2 cellular contexts compared by ENCODE assay signal in the genomic region with DNA sequence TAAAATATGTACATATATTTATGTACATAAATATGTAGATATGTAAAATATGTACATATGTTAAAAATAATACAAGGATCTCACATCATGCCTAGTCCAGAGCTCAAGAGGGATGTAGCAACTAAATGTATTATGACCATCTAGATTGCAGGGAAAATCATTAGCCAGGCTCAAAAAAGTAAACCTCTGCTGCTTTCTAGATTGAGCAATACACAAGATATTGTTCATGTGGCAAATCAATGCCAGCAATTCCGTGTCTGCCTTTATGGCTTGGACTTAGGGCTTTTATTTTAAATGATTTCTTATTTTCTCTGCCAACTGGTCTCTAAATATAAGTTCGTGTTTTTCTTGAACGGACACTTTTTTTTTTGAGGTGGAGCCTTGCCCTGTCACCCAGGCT.
A peak's percentile ranks its signal among the peaks of the same experiment; 100 is the strongest.
TF ChIP-seq lines count a peak whose summit lies in the region.

No MANE protein-coding gene starts in this region.

TF ChIP-seq in IMR-90, 13 proteins besides CTCF, POLR2A, EP300 and RAD21:
- TF ChIP-seq, protein P1, sequence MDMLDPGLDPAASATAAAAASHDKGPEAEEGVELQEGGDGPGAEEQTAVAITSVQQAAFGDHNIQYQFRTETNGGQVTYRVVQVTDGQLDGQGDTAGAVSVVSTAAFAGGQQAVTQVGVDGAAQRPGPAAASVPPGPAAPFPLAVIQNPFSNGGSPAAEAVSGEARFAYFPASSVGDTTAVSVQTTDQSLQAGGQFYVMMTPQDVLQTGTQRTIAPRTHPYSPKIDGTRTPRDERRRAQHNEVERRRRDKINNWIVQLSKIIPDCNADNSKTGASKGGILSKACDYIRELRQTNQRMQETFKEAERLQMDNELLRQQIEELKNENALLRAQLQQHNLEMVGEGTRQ (IDR thresholded peaks at IDR 0.05; ENCODE audit: low read depth, low read length), result no peak
- peak; percentile 75 for TF ChIP-seq CEBPB (IDR thresholded peaks at IDR 0.05; ENCODE audit: low read depth, low read length)
TF ChIP-seq in IMR-90: peak in this region for 1.

TF ChIP-seq in HepG2, 621 proteins besides CTCF, POLR2A, EP300 and RAD21:
- TF ChIP-seq MEIS2 (CRISPR knock-in tag; IDR thresholded peaks at IDR 0.05) (no peak), ARNTL (CRISPR knock-in tag; IDR thresholded peaks at IDR 0.05) (no peak), NFE2L2 (IDR thresholded peaks at IDR 0.05; ENCODE audit: low read length) (no peak), CEBPB (IDR thresholded peaks at IDR 0.05; ENCODE audit: borderline replicate concordance, low read depth, low read length) (peak; percentile 92), SOX5 (CRISPR knock-in tag; IDR thresholded peaks at IDR 0.05; ENCODE audit: borderline replicate concordance) (0 out of 2 replicates have a peak, but pooled peaks have one; percentile 15), CEBPG (CRISPR knock-in tag; IDR thresholded peaks at IDR 0.05) (peak; percentile 85), NPAS2 (CRISPR knock-in tag; IDR thresholded peaks at IDR 0.05; ENCODE audit: borderline replicate concordance) (no peak), NR1H2 (CRISPR knock-in tag; IDR thresholded peaks at IDR 0.05; ENCODE audit: borderline replicate concordance, low read depth) (no peak), ZNF724P (CRISPR knock-in tag; IDR thresholded peaks at IDR 0.05; ENCODE audit: borderline replicate concordance) (no peak), ZNF12 (CRISPR knock-in tag; IDR thresholded peaks at IDR 0.05) (no peak), GATAD2A (CRISPR knock-in tag; IDR thresholded peaks at IDR 0.05) (peak; percentile 52; the same call in 1 of the 2 replicates), KLF15 (CRISPR knock-in tag; IDR thresholded peaks at IDR 0.05; ENCODE audit: borderline replicate concordance) (no peak)
- TF ChIP-seq, protein P2, sequence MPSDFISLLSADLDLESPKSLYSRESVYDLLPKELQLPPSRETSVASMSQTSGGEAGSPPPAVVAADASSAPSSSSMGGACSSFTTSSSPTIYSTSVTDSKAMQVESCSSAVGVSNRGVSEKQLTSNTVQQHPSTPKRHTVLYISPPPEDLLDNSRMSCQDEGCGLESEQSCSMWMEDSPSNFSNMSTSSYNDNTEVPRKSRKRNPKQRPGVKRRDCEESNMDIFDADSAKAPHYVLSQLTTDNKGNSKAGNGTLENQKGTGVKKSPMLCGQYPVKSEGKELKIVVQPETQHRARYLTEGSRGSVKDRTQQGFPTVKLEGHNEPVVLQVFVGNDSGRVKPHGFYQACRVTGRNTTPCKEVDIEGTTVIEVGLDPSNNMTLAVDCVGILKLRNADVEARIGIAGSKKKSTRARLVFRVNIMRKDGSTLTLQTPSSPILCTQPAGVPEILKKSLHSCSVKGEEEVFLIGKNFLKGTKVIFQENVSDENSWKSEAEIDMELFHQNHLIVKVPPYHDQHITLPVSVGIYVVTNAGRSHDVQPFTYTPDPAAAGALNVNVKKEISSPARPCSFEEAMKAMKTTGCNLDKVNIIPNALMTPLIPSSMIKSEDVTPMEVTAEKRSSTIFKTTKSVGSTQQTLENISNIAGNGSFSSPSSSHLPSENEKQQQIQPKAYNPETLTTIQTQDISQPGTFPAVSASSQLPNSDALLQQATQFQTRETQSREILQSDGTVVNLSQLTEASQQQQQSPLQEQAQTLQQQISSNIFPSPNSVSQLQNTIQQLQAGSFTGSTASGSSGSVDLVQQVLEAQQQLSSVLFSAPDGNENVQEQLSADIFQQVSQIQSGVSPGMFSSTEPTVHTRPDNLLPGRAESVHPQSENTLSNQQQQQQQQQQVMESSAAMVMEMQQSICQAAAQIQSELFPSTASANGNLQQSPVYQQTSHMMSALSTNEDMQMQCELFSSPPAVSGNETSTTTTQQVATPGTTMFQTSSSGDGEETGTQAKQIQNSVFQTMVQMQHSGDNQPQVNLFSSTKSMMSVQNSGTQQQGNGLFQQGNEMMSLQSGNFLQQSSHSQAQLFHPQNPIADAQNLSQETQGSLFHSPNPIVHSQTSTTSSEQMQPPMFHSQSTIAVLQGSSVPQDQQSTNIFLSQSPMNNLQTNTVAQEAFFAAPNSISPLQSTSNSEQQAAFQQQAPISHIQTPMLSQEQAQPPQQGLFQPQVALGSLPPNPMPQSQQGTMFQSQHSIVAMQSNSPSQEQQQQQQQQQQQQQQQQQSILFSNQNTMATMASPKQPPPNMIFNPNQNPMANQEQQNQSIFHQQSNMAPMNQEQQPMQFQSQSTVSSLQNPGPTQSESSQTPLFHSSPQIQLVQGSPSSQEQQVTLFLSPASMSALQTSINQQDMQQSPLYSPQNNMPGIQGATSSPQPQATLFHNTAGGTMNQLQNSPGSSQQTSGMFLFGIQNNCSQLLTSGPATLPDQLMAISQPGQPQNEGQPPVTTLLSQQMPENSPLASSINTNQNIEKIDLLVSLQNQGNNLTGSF (CRISPR knock-in tag; IDR thresholded peaks at IDR 0.05), result no peak
- TF ChIP-seq, protein P3, sequence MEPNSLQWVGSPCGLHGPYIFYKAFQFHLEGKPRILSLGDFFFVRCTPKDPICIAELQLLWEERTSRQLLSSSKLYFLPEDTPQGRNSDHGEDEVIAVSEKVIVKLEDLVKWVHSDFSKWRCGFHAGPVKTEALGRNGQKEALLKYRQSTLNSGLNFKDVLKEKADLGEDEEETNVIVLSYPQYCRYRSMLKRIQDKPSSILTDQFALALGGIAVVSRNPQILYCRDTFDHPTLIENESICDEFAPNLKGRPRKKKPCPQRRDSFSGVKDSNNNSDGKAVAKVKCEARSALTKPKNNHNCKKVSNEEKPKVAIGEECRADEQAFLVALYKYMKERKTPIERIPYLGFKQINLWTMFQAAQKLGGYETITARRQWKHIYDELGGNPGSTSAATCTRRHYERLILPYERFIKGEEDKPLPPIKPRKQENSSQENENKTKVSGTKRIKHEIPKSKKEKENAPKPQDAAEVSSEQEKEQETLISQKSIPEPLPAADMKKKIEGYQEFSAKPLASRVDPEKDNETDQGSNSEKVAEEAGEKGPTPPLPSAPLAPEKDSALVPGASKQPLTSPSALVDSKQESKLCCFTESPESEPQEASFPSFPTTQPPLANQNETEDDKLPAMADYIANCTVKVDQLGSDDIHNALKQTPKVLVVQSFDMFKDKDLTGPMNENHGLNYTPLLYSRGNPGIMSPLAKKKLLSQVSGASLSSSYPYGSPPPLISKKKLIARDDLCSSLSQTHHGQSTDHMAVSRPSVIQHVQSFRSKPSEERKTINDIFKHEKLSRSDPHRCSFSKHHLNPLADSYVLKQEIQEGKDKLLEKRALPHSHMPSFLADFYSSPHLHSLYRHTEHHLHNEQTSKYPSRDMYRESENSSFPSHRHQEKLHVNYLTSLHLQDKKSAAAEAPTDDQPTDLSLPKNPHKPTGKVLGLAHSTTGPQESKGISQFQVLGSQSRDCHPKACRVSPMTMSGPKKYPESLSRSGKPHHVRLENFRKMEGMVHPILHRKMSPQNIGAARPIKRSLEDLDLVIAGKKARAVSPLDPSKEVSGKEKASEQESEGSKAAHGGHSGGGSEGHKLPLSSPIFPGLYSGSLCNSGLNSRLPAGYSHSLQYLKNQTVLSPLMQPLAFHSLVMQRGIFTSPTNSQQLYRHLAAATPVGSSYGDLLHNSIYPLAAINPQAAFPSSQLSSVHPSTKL (CRISPR knock-in tag; IDR thresholded peaks at IDR 0.05), result 0 out of 2 replicates have a peak, but pooled peaks have one; percentile 29
- TF ChIP-seq, protein P4, sequence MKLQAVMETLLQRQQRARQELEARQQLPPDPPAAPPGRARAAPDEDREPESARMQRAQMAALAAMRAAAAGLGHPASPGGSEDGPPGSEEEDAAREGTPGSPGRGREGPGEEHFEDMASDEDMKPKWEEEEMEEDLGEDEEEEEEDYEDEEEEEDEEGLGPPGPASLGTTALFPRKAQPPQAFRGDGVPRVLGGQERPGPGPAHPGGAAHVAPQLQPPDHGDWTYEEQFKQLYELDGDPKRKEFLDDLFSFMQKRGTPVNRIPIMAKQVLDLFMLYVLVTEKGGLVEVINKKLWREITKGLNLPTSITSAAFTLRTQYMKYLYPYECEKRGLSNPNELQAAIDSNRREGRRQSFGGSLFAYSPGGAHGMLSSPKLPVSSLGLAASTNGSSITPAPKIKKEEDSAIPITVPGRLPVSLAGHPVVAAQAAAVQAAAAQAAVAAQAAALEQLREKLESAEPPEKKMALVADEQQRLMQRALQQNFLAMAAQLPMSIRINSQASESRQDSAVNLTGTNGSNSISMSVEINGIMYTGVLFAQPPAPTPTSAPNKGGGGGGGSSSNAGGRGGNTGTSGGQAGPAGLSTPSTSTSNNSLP (IDR thresholded peaks at IDR 0.05; ENCODE audit: low read depth, low read length), result peak; percentile 38; the same call in 1 of the 2 replicates
TF ChIP-seq in HepG2: peak in this region for 6.
